1 cellular context compared by ENCODE assay signal in genomic region chr15:25770031-25770430, GRCh38.
TF ChIP-seq lines count a peak whose summit lies in the region.

No MANE protein-coding gene starts in this region.

TF ChIP-seq in IMR-90, 13 proteins besides CTCF, POLR2A, EP300 and RAD21 (continued from another document):
- TF ChIP-seq ELK1 (IDR thresholded peaks at IDR 0.05; ENCODE audit: borderline replicate concordance, low read depth, low read length) (no peak), MAFK (IDR thresholded peaks at IDR 0.05; ENCODE audit: low read depth, low read length) (no peak), MAZ (IDR thresholded peaks at IDR 0.05; ENCODE audit: borderline replicate concordance, low read depth, low read length) (no peak), NFE2L2 (IDR thresholded peaks at IDR 0.05; ENCODE audit: low read depth, low read length) (no peak), RFX5 (IDR thresholded peaks at IDR 0.05; ENCODE audit: low read depth, low read length) (no peak), CHD1 (IDR thresholded peaks at IDR 0.05; ENCODE audit: low read depth, low read length) (no peak), USF2 (IDR thresholded peaks at IDR 0.05; ENCODE audit: low read depth, low read length) (no peak), RCOR1 (IDR thresholded peaks at IDR 0.05; ENCODE audit: insufficient replicate concordance, low read length) (no peak), SMC3 (IDR thresholded peaks at IDR 0.05; ENCODE audit: low read depth, low read length) (no peak)
